8 cellular contexts compared by ENCODE assay signal in genomic region chr6:85675030-85675819, GRCh38. TPM values are rescaled to one million over a fixed set of nuclear protein-coding genes. Genes with fewer than 3 reads are reported as not detected.
DNase-seq lines count a peak whose midpoint lies in the region; FAIRE-seq and TF ChIP-seq lines count a peak whose summit lies in the region.

No MANE protein-coding gene starts in this region.

- H3K4me3 Mint-ChIP-seq in astrocyte (ENCODE audit: unreplicated experiment): peak overlapping the region; percentile 100

- peaks cover 26 to 62% (median 48%) of the 10 kb centered on the region in 10 experiments for H3K4me1 ChIP-seq in BLaER1 treated with 17β-estradiol and CSF1 and Interleukin-3, amounts not matched to agents 10 nM and 100 nM
- H3K4me1 ChIP-seq in HUES6 (ENCODE audit: control insufficient read depth, insufficient read depth, low read length): peaks cover 7% of the 10 kb centered on the region
- peaks cover 7% of the 10 kb centered on the region for H3K4me1 ChIP-seq in astrocyte (ENCODE audit: insufficient read depth, low read length)
- no peaks in the 10 kb centered on the region for H3K4me1 ChIP-seq in mesendoderm (ENCODE audit: control insufficient read depth, low read depth, low read length)
- peaks cover 25 to 80% (median 54%) of the 10 kb centered on the region in 6 donors for H3K4me1 ChIP-seq in spleen

- H4K20me1 ChIP-seq in BLaER1 treated with 17β-estradiol and CSF1 and Interleukin-3, amounts not matched to agents 10 nM and 100 nM: peaks cover 26 to 72% (median 54%) of the 10 kb centered on the region in 11 experiments; a peak in 21 of 22 replicates
- peaks cover 60% of the 10 kb centered on the region for H4K20me1 ChIP-seq in astrocyte (ENCODE audit: insufficient read depth, low read length)

- no CpG with 5 or more reads among the region's 4 CpGs for WGBS in mesendoderm (ENCODE audit: extremely low coverage, insufficient coverage, low lambda C conversion rate)
- 71 to 85% (median 82%) methylated on average over 4 of the region's 4 CpGs for WGBS in spleen, 5 donors

- peak overlapping the region; percentile 72 to 87 (median 79) for H3K4me2 ChIP-seq in BLaER1 treated with 17β-estradiol and CSF1 and Interleukin-3, amounts not matched to agents 10 nM and 100 nM
- H3K4me2 ChIP-seq in astrocyte (ENCODE audit: low read length): peak overlapping the region; percentile 92
- H3K4me2 ChIP-seq in mesendoderm (ENCODE audit: low read length): peak overlapping the region; percentile 97

- H3K9me3 Mint-ChIP-seq in astrocyte (ENCODE audit: unreplicated experiment): no peaks in the 10 kb centered on the region

- H3K4me3 ChIP-seq in BLaER1 treated with 17β-estradiol and CSF1 and Interleukin-3, amounts not matched to agents 10 nM and 100 nM: peak overlapping the region; percentile 78 to 94 (median 84)
- peak overlapping the region; percentile 96 for H3K4me3 ChIP-seq in HUES6 (ENCODE audit: low read depth, low read length)
- H3K4me3 ChIP-seq in astrocyte (ENCODE audit: insufficient read depth, low read depth, low read length): peak overlapping the region; percentile 100
- peak overlapping the region; percentile 100 for H3K4me3 ChIP-seq in mesendoderm (ENCODE audit: low read length)
- peak overlapping the region in 4 of 8 donors; percentile 74 to 87 (median 82) for H3K4me3 ChIP-seq in spleen

- H3K18ac ChIP-seq in mesendoderm (ENCODE audit: low read length): no peak overlapping the region

- no peak for TF ChIP-seq POLR2A in spleen (IDR thresholded peaks at IDR 0.05)

- peak overlapping the region; percentile 90 to 99 (median 96); a peak in 20 of 22 replicates for H3K9ac ChIP-seq in BLaER1 treated with 17β-estradiol and CSF1 and Interleukin-3, amounts not matched to agents 10 nM and 100 nM
- peak overlapping the region; percentile 92 for H3K9ac ChIP-seq in HUES6 (ENCODE audit: low read length)
- H3K9ac ChIP-seq in astrocyte (ENCODE audit: low read length): peak overlapping the region; percentile 99
- peak overlapping the region; percentile 99 for H3K9ac ChIP-seq in mesendoderm (ENCODE audit: low read length)

- H3K79me1 ChIP-seq in mesendoderm (ENCODE audit: low read length): no peaks in the 10 kb centered on the region

- H4K5ac ChIP-seq in mesendoderm (ENCODE audit: low read length): no peak overlapping the region

- no peak overlapping the region for H2AK5ac ChIP-seq in mesendoderm (ENCODE audit: low read length)

- no peak overlapping the region for H3K23ac ChIP-seq in mesendoderm (ENCODE audit: low read length)

- in situ Hi-C loops in GM13977 (cut with MboI; ENCODE audit: low pct_unique_long_range_greater_than_20kb, low sequenced_read_pairs, unreplicated experiment): no loop called here

- H3K36me3 Mint-ChIP-seq in astrocyte (ENCODE audit: low read depth, unreplicated experiment): peaks cover 28% of the 10 kb centered on the region

- H3K4me1 Mint-ChIP-seq in astrocyte (ENCODE audit: low read depth, unreplicated experiment): peaks cover 16% of the 10 kb centered on the region

- H3K56ac ChIP-seq in mesendoderm (ENCODE audit: low read length): peak overlapping the region; percentile 83

- DNase-seq in astrocyte (ENCODE audit: low read depth) (peak; percentile 73), mesendoderm (peak; percentile 67), inferior parietal cortex (ENCODE audit: extremely low spot score) (no peak), spleen (no peak), GM13977 (ENCODE audit: low spot score) (no peak), NCI-H446 treated with DMSO at 0.1 percent for 48 hours (lab: John Stamatoyannopoulos, UW) (no peak)

- no peak overlapping the region for H2BK5ac ChIP-seq in mesendoderm (ENCODE audit: low read length)

- peaks cover 64% of the 10 kb centered on the region for H3K79me2 ChIP-seq in astrocyte (ENCODE audit: insufficient read depth, low read length)
- H3K79me2 ChIP-seq in mesendoderm (ENCODE audit: control insufficient read depth, insufficient read depth, low read length): peaks cover 45% of the 10 kb centered on the region

- FAIRE-seq in astrocyte (lab: Jason Lieb, UNC): no peak

- no peak overlapping the region for H2AFZ ChIP-seq in astrocyte (ENCODE audit: low read depth, low read length)

- peak overlapping the region in 9 of 11 experiments; percentile 3 to 96 (median 95); a peak in 16 of 22 replicates for H3K27ac ChIP-seq in BLaER1 treated with 17β-estradiol and CSF1 and Interleukin-3, amounts not matched to agents 10 nM and 100 nM
- H3K27ac ChIP-seq in HUES6 (ENCODE audit: low read depth, low read length): no peak overlapping the region
- H3K27ac ChIP-seq in astrocyte (ENCODE audit: low read depth, low read length): peak overlapping the region; percentile 32
- no peak overlapping the region for H3K27ac ChIP-seq in mesendoderm (ENCODE audit: low read depth, low read length)
- peak overlapping the region in 3 of 8 donors; percentile 52 to 97 (median 96) for H3K27ac ChIP-seq in spleen

- H3K9me3 ChIP-seq in BLaER1 treated with 17β-estradiol and CSF1 and Interleukin-3, amounts not matched to agents 10 nM and 100 nM (replicated peaks in 1 of 11): no peaks in the 10 kb centered on the region; a peak in 1 of 22 replicates
- H3K9me3 ChIP-seq in HUES6 (ENCODE audit: control insufficient read depth, insufficient read depth, low read depth, low read length) (no peaks in the 10 kb centered on the region), astrocyte (ENCODE audit: insufficient read depth, low read depth, low read length) (no peaks in the 10 kb centered on the region), spleen (no peaks in the 10 kb centered on the region)

- no peak overlapping the region for H4K8ac ChIP-seq in mesendoderm (ENCODE audit: low read depth, low read length)

- TF ChIP-seq CTCF in astrocyte (IDR thresholded peaks at IDR 0.05; ENCODE audit: insufficient read depth, low read depth, low read length) (no peak), spleen (IDR thresholded peaks at IDR 0.05 in 8 of 11, conservative IDR thresholded peaks at IDR 0.05 in 3 of 11) (no peak), GM13977 (IDR thresholded peaks at IDR 0.05; ENCODE audit: extremely low read depth, insufficient read depth, missing control alignments) (no peak)

- no peak overlapping the region for H3K4ac ChIP-seq in mesendoderm (ENCODE audit: low read depth, low read length)

- intact Hi-C loops in spleen (cut with DNase I; ENCODE audit: low total_unique reads): loop anchor here (10.0 kb wide), 1 partner anchor 80 kb away; the partner anchor contains the start of gene SNX14

- H3K27me3 Mint-ChIP-seq in astrocyte (ENCODE audit: low read depth, unreplicated experiment): no peaks in the 10 kb centered on the region

- H2BK120ac ChIP-seq in mesendoderm (ENCODE audit: low read depth, low read length): no peak overlapping the region

- H2BK15ac ChIP-seq in mesendoderm (replicated peaks; ENCODE audit: low read depth): no peak overlapping the region

- peaks cover 6 to 57% (median 30%) of the 10 kb centered on the region in 11 experiments; a peak in 17 of 22 replicates for H3K36me3 ChIP-seq in BLaER1 treated with 17β-estradiol and CSF1 and Interleukin-3, amounts not matched to agents 10 nM and 100 nM
- H3K36me3 ChIP-seq in HUES6 (ENCODE audit: control insufficient read depth, insufficient read depth, low read length) (peaks cover 42% of the 10 kb centered on the region), astrocyte (ENCODE audit: insufficient read depth, low read length) (peaks cover 35% of the 10 kb centered on the region), mesendoderm (ENCODE audit: control insufficient read depth, insufficient read depth, low read length) (peaks cover 8% of the 10 kb centered on the region), spleen (peaks cover 0 to 27% (median 0%) of the 10 kb centered on the region in 6 donors)

- no peaks in the 10 kb centered on the region for H3K27me3 ChIP-seq in BLaER1 treated with 17β-estradiol and CSF1 and Interleukin-3, amounts not matched to agents 10 nM and 100 nM
- H3K27me3 ChIP-seq in HUES6 (ENCODE audit: control insufficient read depth, insufficient read depth, low read length) (no peaks in the 10 kb centered on the region), astrocyte (ENCODE audit: insufficient read depth, low read length) (no peaks in the 10 kb centered on the region), mesendoderm (ENCODE audit: insufficient read depth, low read length, poor library complexity) (no peaks in the 10 kb centered on the region), spleen (replicated peaks in 1 of 7) (no peaks in the 10 kb centered on the region)

- peak overlapping the region; percentile 55 for H3K27ac Mint-ChIP-seq in astrocyte (ENCODE audit: unreplicated experiment)

RNA-seq across cellular contexts. Expression of gene SYNCRIP, which starts 32.5 kb away (rescaled TPM):
- total RNA-seq in astrocyte (122 and 136 TPM in 2 replicates), spleen (10 to 100 TPM; 60.0 to 92.1 (median 75.7) TPM)
- 252 TPM for polyA plus RNA-seq in mesendoderm (2013, experiment 1 of 2)
- polyA plus RNA-seq in mesendoderm (2013, experiment 2 of 2): 246 TPM
- 10 to 100 TPM; 21.2 to 33.7 (median 29.0) TPM for polyA plus RNA-seq in spleen

Comparison
In these comparisons a context has a peak if more than half of its experiments do, and no peak if none do; other contexts are left out.
1. H3K27ac ChIP-seq: peak in BLaER1 treated with 17β-estradiol and CSF1 and Interleukin-3, amounts not matched to agents 10 nM and 100 nM (9 of 11) and astrocyte (single experiment); none in HUES6 (single experiment) and mesendoderm (single experiment).
2. DNase-seq: peak in astrocyte (single experiment) and mesendoderm (single experiment); none in inferior parietal cortex (single experiment), spleen (single experiment), GM13977 (single experiment) and NCI-H446 treated with DMSO at 0.1 percent for 48 hours (single experiment).
3. Peak in every context shown above with its lines, with median percentiles within 50 percentile points of each other: H3K4me2 ChIP-seq and H3K9ac ChIP-seq.